16 cellular contexts compared by ENCODE assay signal in the genomic region with DNA sequence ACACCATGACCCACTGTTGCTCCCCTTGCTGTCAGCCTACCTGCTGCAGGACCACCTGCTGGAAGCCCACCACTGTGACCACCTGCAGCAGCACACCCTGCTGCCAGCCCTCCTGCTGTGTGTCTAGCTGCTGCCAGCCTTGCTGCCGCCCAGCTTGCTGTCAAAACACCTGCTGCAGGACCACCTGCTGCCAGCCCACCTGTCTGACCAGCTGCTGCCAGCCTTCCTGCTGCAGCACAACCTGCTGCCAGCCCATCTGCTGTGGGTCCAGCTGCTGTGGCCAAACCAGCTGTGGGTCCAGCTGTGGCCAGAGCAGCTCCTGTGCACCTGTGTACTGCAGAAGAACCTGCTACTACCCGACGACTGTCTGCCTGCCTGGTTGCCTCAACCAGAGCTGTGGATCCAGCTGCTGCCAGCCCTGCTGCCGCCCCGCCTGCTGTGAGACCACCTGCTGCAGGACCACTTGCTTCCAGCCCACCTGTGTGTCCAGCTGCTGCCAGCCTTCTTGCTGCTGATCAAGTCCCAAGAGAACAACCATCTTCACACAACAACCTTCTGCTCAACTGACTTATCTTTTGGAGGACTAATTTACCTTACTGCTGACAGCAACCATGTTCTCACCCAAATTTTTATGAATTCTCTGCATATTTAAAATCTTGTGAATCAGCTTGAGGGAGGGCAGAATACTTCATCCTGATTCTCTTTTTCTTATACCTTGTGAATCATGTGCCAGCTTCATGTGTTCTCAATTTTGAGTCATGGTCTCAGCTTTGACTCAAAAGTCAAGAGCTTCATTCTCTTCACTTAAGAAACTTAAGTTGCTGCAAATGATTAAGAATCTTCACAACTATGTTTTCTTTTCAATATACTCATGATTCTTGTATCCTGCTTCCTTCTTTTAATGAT. TPM values are rescaled to one million over a fixed set of nuclear protein-coding genes. Genes with fewer than 3 reads are reported as not detected.
"Had no signal": no experiment of that assay in that cellular context is flagged by ENCODE, and none has a peak within 500 bp of the region (broad histone marks: within the 10 kb centered on the region; RNA-seq: fewer than 3 reads in every experiment).

A gene (plus strand): TSS at position 4 of the 906 bp plus-strand sequence.

RNA-seq across cellular contexts. Expression of the gene that starts here (rescaled TPM):
- total RNA-seq: cerebellum; colonic mucosa; dermis blood vessel endothelial cell; fibroblast of lung; foreskin keratinocyte; left lobe of liver; mammary epithelial cell; mucosa of descending colon; naive thymus-derived CD8-positive, alpha-beta T cell; ovary; posterior vena cava; right atrium auricular region; sigmoid colon; subcutaneous adipose tissue; urinary bladder had no signal
- polyA plus RNA-seq: fibroblast of lung; foreskin keratinocyte; mammary epithelial cell; naive thymus-derived CD8-positive, alpha-beta T cell; neural cell; ovary; sigmoid colon; urinary bladder had no signal
